In genomic region chr4:183262776-183263100, GRCh38 we compare ENCODE assay signal across 15 cellular contexts. TPM values are rescaled to one million over a fixed set of nuclear protein-coding genes. Genes with fewer than 3 reads are reported as not detected.
A peak's percentile ranks its signal among the peaks of the same experiment; 100 is the strongest.
DNase-seq lines count a peak whose midpoint lies in the region; ATAC-seq, FAIRE-seq and TF ChIP-seq lines count a peak whose summit lies in the region.
"Had no signal": no experiment of that assay in that cellular context is flagged by ENCODE, and none has a peak within 500 bp of the region (broad histone marks: within the 10 kb centered on the region; RNA-seq: fewer than 3 reads in every experiment).

No MANE protein-coding gene starts in this region.

- no peak overlapping the region for H2AK5ac ChIP-seq in mesenchymal stem cell (ENCODE audit: low read length, severe bottlenecking)

- TF ChIP-seq EP300 in HepG2 (IDR thresholded peaks at IDR 0.05; ENCODE audit: low read depth in 2 of 2, low read length in 2 of 2) (no peak), HepG2 (CRISPR knock-in tag; IDR thresholded peaks at IDR 0.05; ENCODE audit: borderline replicate concordance) (no peak)

- peaks cover 24 to 61% of the 10 kb centered on the region in 2 experiments for H3K36me3 ChIP-seq in HepG2 (replicated peaks in 1 of 2; ENCODE audit: control insufficient read depth in 1 of 2, insufficient read depth in 2 of 2, low read length in 2 of 2)
- H3K36me3 ChIP-seq in right lobe of liver = peaks cover 0 to 23% (median 14%) of the 10 kb centered on the region in 4 donors
- H3K36me3 ChIP-seq in mesenchymal stem cell (ENCODE audit: control insufficient read depth in 1 of 2, insufficient read depth in 2 of 2, low read depth in 1 of 2, low read length in 2 of 2) = peaks cover 16 to 57% of the 10 kb centered on the region in 2 experiments
- H3K36me3 ChIP-seq in A673 (ENCODE audit: insufficient read depth, low read length, poor library complexity, severe bottlenecking) = peaks cover 51% of the 10 kb centered on the region

- no peak overlapping the region for H4K8ac ChIP-seq in mesenchymal stem cell (ENCODE audit: low read length)

- H3K27ac ChIP-seq in HepG2 (ENCODE audit: extremely low read length, insufficient read depth, low read length) (peak overlapping the region; percentile 13), right lobe of liver (no peak overlapping the region), mesenchymal stem cell (ENCODE audit: low read length, poor library complexity, severe bottlenecking) (no peak overlapping the region), A673 (ENCODE audit: low read depth, low read length, poor library complexity, severe bottlenecking) (no peak overlapping the region)
- H3K27ac ChIP-seq: PC-9 had no signal

- H4K91ac ChIP-seq in mesenchymal stem cell (ENCODE audit: low read length) = no peak overlapping the region

- DNase-seq in HepG2 (ENCODE audit: low spot score) (no peak), right lobe of liver (no peak), amniotic epithelial cell (ENCODE audit: low read depth) (peak; percentile 99), mesenchymal stem cell (no peak), NCI-H1092 treated with DMSO at 0.1 percent for 48 hours (lab: John Stamatoyannopoulos, UW) (no peak), A172 (ENCODE audit: low spot score) (no peak), HCEC 1CT (no peak), A673 (ENCODE audit: low spot score) (no peak)
- DNase-seq: NCI-H526 treated with DMSO at 0.1 percent for 48 hours had no signal

- peaks cover 30% of the 10 kb centered on the region for H3K4me1 ChIP-seq in HepG2 (ENCODE audit: insufficient read depth, low read length)
- peaks cover 0 to 35% (median 5%) of the 10 kb centered on the region in 4 donors for H3K4me1 ChIP-seq in right lobe of liver
- peaks cover 15% of the 10 kb centered on the region for H3K4me1 ChIP-seq in mesenchymal stem cell (ENCODE audit: control insufficient read depth, insufficient read depth, low read depth, low read length)
- H3K4me1 ChIP-seq in A673 (ENCODE audit: insufficient read depth, low read length, poor library complexity, severe bottlenecking) = peaks cover 26% of the 10 kb centered on the region

- H3K14ac ChIP-seq in mesenchymal stem cell (ENCODE audit: low read length in 2 of 2) = no peak overlapping the region

- no peak for TF ChIP-seq POLR2A in HepG2 (IDR thresholded peaks at IDR 0.05; ENCODE audit: insufficient read depth in 1 of 2, low read depth in 2 of 2, low read length in 2 of 2)
- no peak for TF ChIP-seq POLR2A in right lobe of liver (IDR thresholded peaks at IDR 0.05)

- intact Hi-C loops in HepG2 (cut with micrococcal nuclease; ENCODE audit: unreplicated experiment) (loop anchor here (1.0 to 5.0 kb wide), 3 partner anchors 110 to 324 kb away; no protein-coding TSS in a partner anchor), right lobe of liver (cut with DNase I) (loop anchor here (5.0 to 10.0 kb wide), 3 partner anchors 188 to 325 kb away; no protein-coding TSS in a partner anchor), A673 (cut with micrococcal nuclease; ENCODE audit: unreplicated experiment) (loop anchor here (1.0 to 5.0 kb wide), 6 partner anchors 136 to 785 kb away; no protein-coding TSS in a partner anchor)

- no peak for TF ChIP-seq CTCF in HepG2 (CRISPR knock-in tag; IDR thresholded peaks at IDR 0.05)
- TF ChIP-seq CTCF in right lobe of liver (IDR thresholded peaks at IDR 0.05) = no peak
- no peak for TF ChIP-seq CTCF in A673 (conservative IDR thresholded peaks at IDR 0.05; ENCODE audit: low read depth, low read length)

- H3K4me3 ChIP-seq in HepG2 (replicated peaks in 1 of 3; ENCODE audit: insufficient read depth in 1 of 3, low read depth in 2 of 3, low read length in 3 of 3) = no peak overlapping the region
- no peak overlapping the region for H3K4me3 ChIP-seq in right lobe of liver
- no peak overlapping the region for H3K4me3 ChIP-seq in mesenchymal stem cell (ENCODE audit: insufficient read depth in 1 of 2, low read depth in 1 of 2, low read length in 2 of 2)
- no peak overlapping the region for H3K4me3 ChIP-seq in A673 (ENCODE audit: low read depth, low read length, poor library complexity, severe bottlenecking)
- H3K4me3 ChIP-seq: GM12878, GM23248, PC-9 had no signal

- TF ChIP-seq RAD21 in HepG2 (CRISPR knock-in tag; IDR thresholded peaks at IDR 0.05) = no peak

- BruUV-seq in HepG2 (replicated peaks; lab: Mats Ljungman, UMichigan) = no TSS peak
- BruUV-seq in A673 (replicated peaks; lab: Mats Ljungman, UMichigan) = no TSS peak

- H3K9me3 ChIP-seq in HepG2 (ENCODE audit: low read length) = no peaks in the 10 kb centered on the region
- no peaks in the 10 kb centered on the region for H3K9me3 ChIP-seq in right lobe of liver
- no peaks in the 10 kb centered on the region for H3K9me3 ChIP-seq in mesenchymal stem cell (ENCODE audit: control insufficient read depth, low read length)
- H3K9me3 ChIP-seq in A673 (ENCODE audit: low read depth, low read length, poor library complexity, severe bottlenecking) = no peaks in the 10 kb centered on the region

- no peak overlapping the region for H2BK5ac ChIP-seq in mesenchymal stem cell (ENCODE audit: low read depth, low read length, poor library complexity, severe bottlenecking)

- no peak overlapping the region for H2BK15ac ChIP-seq in mesenchymal stem cell (ENCODE audit: low read depth, poor library complexity, severe bottlenecking)

- FAIRE-seq in HepG2 (lab: Jason Lieb, UNC) = no peak
- FAIRE-seq: GM12878 had no signal

- H3K27me3 ChIP-seq in HepG2 (ENCODE audit: control insufficient read depth in 1 of 2, insufficient read depth in 2 of 2, low read length in 2 of 2) (no peaks in the 10 kb centered on the region), right lobe of liver (no peaks in the 10 kb centered on the region), mesenchymal stem cell (ENCODE audit: control insufficient read depth in 1 of 2, insufficient read depth in 1 of 2, low read length in 2 of 2) (no peaks in the 10 kb centered on the region), A673 (replicated peaks; ENCODE audit: insufficient read depth, low read depth, low read length, poor library complexity) (no peaks in the 10 kb centered on the region)

- WGBS in HepG2 (ENCODE audit: low lambda C conversion rate) = 60% methylated on average over 6 of the region's 6 CpGs
- WGBS in right lobe of liver (ENCODE audit: insufficient coverage, low coverage, low lambda C conversion rate, missing lambda C conversion rate) = 34% methylated on average over 6 of the region's 6 CpGs
- WGBS in mesenchymal stem cell = 70% methylated on average over 1 of the region's 6 CpGs

- H3K79me1 ChIP-seq in mesenchymal stem cell (replicated peaks; ENCODE audit: low read length, poor library complexity, severe bottlenecking) = peaks cover 18% of the 10 kb centered on the region

- H2BK12ac ChIP-seq in mesenchymal stem cell (ENCODE audit: low read length in 2 of 2) = peak overlapping the region in 1 of 2 experiments; percentile 65

- peaks cover 5% of the 10 kb centered on the region for H4K20me1 ChIP-seq in HepG2 (ENCODE audit: insufficient read depth, low read length)

- no peak overlapping the region for H3K23ac ChIP-seq in mesenchymal stem cell (ENCODE audit: low read length in 2 of 2)

- POLR2A ChIA-PET in HepG2 (lab: Yijun Ruan, JAX) (interaction anchor here (1.3 kb wide), 1 partner anchor 189 kb away, joined by 4 read pairs; no protein-coding TSS in a partner anchor), A673 (lab: Charles Lee; ENCODE audit: low non-redundant PET) (no interaction called here)

- H2BK120ac ChIP-seq in mesenchymal stem cell (ENCODE audit: low read depth, low read length) = no peak overlapping the region

- H3K4ac ChIP-seq in mesenchymal stem cell (ENCODE audit: low read depth in 1 of 2, low read length in 2 of 2) = no peak overlapping the region

- no peak overlapping the region for H3K18ac ChIP-seq in mesenchymal stem cell (ENCODE audit: low read depth in 1 of 2, low read length in 2 of 2)

- ATAC-seq in HepG2 (no peak), right lobe of liver (no peak)

- CTCF ChIA-PET in HepG2 (lab: Yijun Ruan, JAX; ENCODE audit: low intra/inter-chr PET ratio, low total read pairs) (interaction anchor here (1.6 to 3.3 kb wide), 3 partner anchors 189 to 337 kb away, joined by 7 to 69 read pairs (median 48); no protein-coding TSS in a partner anchor), A673 (lab: Charles Lee) (interaction anchor here (0.6 to 2.0 kb wide), 9 partner anchors 8 to 345 kb away, joined by 3 to 44 read pairs (median 5); no protein-coding TSS in a partner anchor)

- in situ Hi-C loops in HepG2 (cut with HindIII; ENCODE audit: extremely low pct_ligation_motif_present, low pct_unique_long_range_greater_than_20kb) = loop anchor here (5.0 kb wide), 1 partner anchor 325 kb away; no protein-coding TSS in a partner anchor

- H3K9ac ChIP-seq in HepG2 (ENCODE audit: insufficient read depth, low read depth, low read length) = no peak overlapping the region
- peak overlapping the region; percentile 39 for H3K9ac ChIP-seq in mesenchymal stem cell (ENCODE audit: low read length)
- H3K9ac ChIP-seq: GM23248 had no signal

- no peaks in the 10 kb centered on the region for H3K79me2 ChIP-seq in HepG2 (ENCODE audit: insufficient read depth, low read length)

- H2AFZ ChIP-seq in HepG2 (ENCODE audit: low read length) (no peak overlapping the region), mesenchymal stem cell (ENCODE audit: low read depth, low read length) (no peak overlapping the region)
- H2AFZ ChIP-seq: GM23248, PC-9 had no signal

- H3K4me2 ChIP-seq in HepG2 (ENCODE audit: low read depth, low read length) (no peak overlapping the region), mesenchymal stem cell (ENCODE audit: low read length, poor library complexity, severe bottlenecking) (no peak overlapping the region)
- H3K4me2 ChIP-seq: PC-9 had no signal

RNA-seq across cellular contexts. Expression of gene CLDN22, which starts 57.3 kb away (rescaled TPM):
- total RNA-seq in HepG2 (2016; rRNA removed; fragmentation: Illumina TruSeq; extraction: Trizol) (not detected in 2 replicates), right lobe of liver (not detected), A673 (2021) (not detected in 2 replicates)
- total RNA-seq in HepG2 (2016; cell fraction: cytosol; rRNA removed; fragmentation: Illumina TruSeq; extraction: Trizol; ENCODE audit: low read depth) = not detected in 2 replicates
- not detected in 2 replicates for total RNA-seq in HepG2 (2016; cell fraction: insoluble cytoplasmic fraction; rRNA removed; fragmentation: Illumina TruSeq; extraction: Trizol)
- total RNA-seq in HepG2 (2016; cell fraction: membrane; rRNA removed; fragmentation: Illumina TruSeq; extraction: Trizol) = not detected in 2 replicates
- total RNA-seq in HepG2 (2016; cell fraction: nucleus; rRNA removed; fragmentation: Illumina TruSeq; extraction: Trizol) = not detected in 2 replicates
- polyA plus RNA-seq in HepG2 (2011; rRNA removed) = 0.07 TPM in 1 of 2 replicates, not detected in the other
- polyA plus RNA-seq in HepG2 (2011; cell fraction: cytosol; rRNA removed) = 0.03 TPM in 1 of 2 replicates, not detected in the other
- not detected in 2 replicates for polyA plus RNA-seq in HepG2 (2011; cell fraction: nucleus; rRNA removed)
- 0.90 and 1.0 TPM in 2 replicates for polyA plus RNA-seq in HepG2 (2012)
- polyA plus RNA-seq in HepG2 (2016; cell fraction: cytosol; fragmentation: Illumina TruSeq; extraction: Trizol; ENCODE audit: low read depth) = not detected in 2 replicates
- not detected in 2 replicates for polyA plus RNA-seq in HepG2 (2016; cell fraction: insoluble cytoplasmic fraction; fragmentation: Illumina TruSeq; extraction: Trizol; ENCODE audit: low read depth)
- not detected in 2 replicates for polyA plus RNA-seq in HepG2 (2016; cell fraction: membrane; fragmentation: Illumina TruSeq; extraction: Trizol; ENCODE audit: low read depth)
- polyA plus RNA-seq in HepG2 (2016; cell fraction: nucleus; fragmentation: Illumina TruSeq; extraction: Trizol; ENCODE audit: insufficient read depth, low read depth) = not detected in 2 replicates
- polyA minus RNA-seq in HepG2 (2011; rRNA and poly(A)+ RNA removed; ENCODE audit: low replicate concordance) = not detected in 2 replicates
- not detected in 2 replicates for polyA minus RNA-seq in HepG2 (2011; cell fraction: cytosol; rRNA and poly(A)+ RNA removed)
- 0.13 TPM in 1 of 2 replicates, not detected in the other for polyA minus RNA-seq in HepG2 (2011; cell fraction: nucleus; rRNA and poly(A)+ RNA removed)
- polyA plus RNA-seq in mesenchymal stem cell (2013, experiment 1 of 2) = 0.03 TPM
- polyA plus RNA-seq in mesenchymal stem cell (2013, experiment 2 of 2) = not detected
- not detected in 2 replicates for total RNA-seq in A172 (2014; rRNA removed; shearing (Covaris generic))
- total RNA-seq: GM12878; GM23248; PC-9; T-helper 1 cell treated with Interleukin-12 subunit alpha and Interleukin-12 subunit beta and Interleukin-4 antibody, amounts not matched to agents 30 ng/mL and 1 ng/mL, for 36 hours had no signal
- polyA plus RNA-seq: CD14-positive monocyte, GM12878, GM23248, IgD-negative memory B cell had no signal

RNA-seq across cellular contexts. Expression of gene CLDN24, which starts 59.5 kb away (rescaled TPM):
- total RNA-seq in HepG2 (2016; rRNA removed; fragmentation: Illumina TruSeq; extraction: Trizol) (not detected in 2 replicates), right lobe of liver (not detected), A673 (2021) (not detected in 2 replicates)
- total RNA-seq in HepG2 (2016; cell fraction: cytosol; rRNA removed; fragmentation: Illumina TruSeq; extraction: Trizol; ENCODE audit: low read depth) = not detected in 2 replicates
- total RNA-seq in HepG2 (2016; cell fraction: insoluble cytoplasmic fraction; rRNA removed; fragmentation: Illumina TruSeq; extraction: Trizol) = not detected in 2 replicates
- total RNA-seq in HepG2 (2016; cell fraction: membrane; rRNA removed; fragmentation: Illumina TruSeq; extraction: Trizol) = not detected in 2 replicates
- total RNA-seq in HepG2 (2016; cell fraction: nucleus; rRNA removed; fragmentation: Illumina TruSeq; extraction: Trizol) = not detected in 2 replicates
- not detected in 2 replicates for polyA plus RNA-seq in HepG2 (2011; rRNA removed)
- polyA plus RNA-seq in HepG2 (2011; cell fraction: cytosol; rRNA removed) = not detected in 2 replicates
- not detected in 2 replicates for polyA plus RNA-seq in HepG2 (2011; cell fraction: nucleus; rRNA removed)
- not detected in 2 replicates for polyA plus RNA-seq in HepG2 (2012)
- not detected in 2 replicates for polyA plus RNA-seq in HepG2 (2016; cell fraction: cytosol; fragmentation: Illumina TruSeq; extraction: Trizol; ENCODE audit: low read depth)
- polyA plus RNA-seq in HepG2 (2016; cell fraction: insoluble cytoplasmic fraction; fragmentation: Illumina TruSeq; extraction: Trizol; ENCODE audit: low read depth) = not detected in 2 replicates
- not detected in 2 replicates for polyA plus RNA-seq in HepG2 (2016; cell fraction: membrane; fragmentation: Illumina TruSeq; extraction: Trizol; ENCODE audit: low read depth)
- polyA plus RNA-seq in HepG2 (2016; cell fraction: nucleus; fragmentation: Illumina TruSeq; extraction: Trizol; ENCODE audit: insufficient read depth, low read depth) = not detected in 2 replicates
- polyA minus RNA-seq in HepG2 (2011; rRNA and poly(A)+ RNA removed; ENCODE audit: low replicate concordance) = not detected in 2 replicates
- not detected in 2 replicates for polyA minus RNA-seq in HepG2 (2011; cell fraction: cytosol; rRNA and poly(A)+ RNA removed)
- polyA minus RNA-seq in HepG2 (2011; cell fraction: nucleus; rRNA and poly(A)+ RNA removed) = not detected in 2 replicates
- polyA plus RNA-seq in mesenchymal stem cell (2013, experiment 1 of 2) = not detected
- polyA plus RNA-seq in mesenchymal stem cell (2013, experiment 2 of 2) = not detected
- total RNA-seq in A172 (2014; rRNA removed; shearing (Covaris generic)) = not detected in 2 replicates
- total RNA-seq: GM12878; GM23248; PC-9; T-helper 1 cell treated with Interleukin-12 subunit alpha and Interleukin-12 subunit beta and Interleukin-4 antibody, amounts not matched to agents 30 ng/mL and 1 ng/mL, for 36 hours had no signal
- polyA plus RNA-seq: CD14-positive monocyte, GM12878, GM23248, IgD-negative memory B cell had no signal
